21 cellular contexts compared by ENCODE assay signal in the genomic region with DNA sequence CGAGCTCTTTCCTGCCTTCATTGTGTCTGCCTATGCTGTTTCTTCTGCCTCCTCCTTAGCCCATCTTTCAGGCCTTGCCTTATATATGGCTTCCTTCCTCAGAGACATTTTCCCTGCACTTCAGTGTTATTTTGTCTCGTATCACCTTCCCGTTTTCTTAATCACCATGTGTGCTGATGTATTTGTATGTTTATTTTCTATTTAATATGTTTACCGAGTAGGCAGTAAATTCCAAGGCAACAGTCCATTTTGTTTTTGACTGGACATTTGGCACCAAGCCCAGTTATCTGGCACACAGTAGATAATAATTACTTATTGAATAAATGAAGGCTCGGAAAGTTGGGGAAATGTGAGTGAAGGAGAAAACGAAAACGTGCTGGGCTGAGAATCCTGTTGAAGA. TPM values are rescaled to one million over a fixed set of nuclear protein-coding genes. Genes with fewer than 3 reads are reported as not detected.
DNase-seq lines count a peak whose midpoint lies in the region; ATAC-seq and TF ChIP-seq lines count a peak whose summit lies in the region.
"Had no signal": no experiment of that assay in that cellular context is flagged by ENCODE, and none has a peak within 500 bp of the region (broad histone marks: within the 10 kb centered on the region; RNA-seq: fewer than 3 reads in every experiment).

No MANE protein-coding gene starts in this region.

- H3K4me3 ChIP-seq in body of pancreas (no peak overlapping the region), neural progenitor cell (no peak overlapping the region)
- H3K4me3 ChIP-seq: esophagus muscularis mucosa, left lung, thyroid gland had no signal

- no peak overlapping the region for H3T11ph ChIP-seq in H9 (ENCODE audit: low read length)

- no peaks in the 10 kb centered on the region for H3K27me3 ChIP-seq in H9 (ENCODE audit: insufficient read depth, low read length)
- H3K27me3 ChIP-seq in body of pancreas = no peaks in the 10 kb centered on the region
- H3K27me3 ChIP-seq in neural progenitor cell = no peaks in the 10 kb centered on the region
- H3K27me3 ChIP-seq: esophagus muscularis mucosa, left lung, thyroid gland had no signal

- no peak overlapping the region for H3K4me3 Mint-ChIP-seq in H9
- H3K4me3 Mint-ChIP-seq in neural crest cell = peak overlapping the region; percentile 61
- H3K4me3 Mint-ChIP-seq in stimulated activated memory B cell treated with anti-CD40 and anti-IgM and Interleukin-4, amounts not matched to agents 10 μg/mL and 1 μg/mL and 100 μg/mL, for 72 hours = no peak overlapping the region
- H3K4me3 Mint-ChIP-seq in neural progenitor cell = no peak overlapping the region
- H3K4me3 Mint-ChIP-seq: activated CD4-positive, alpha-beta T cell treated with anti-CD3 and anti-CD28 coated beads for 36 hours had no signal

- no peak overlapping the region for H4K91ac ChIP-seq in H9 (ENCODE audit: insufficient read length, low read depth, low read length)

- H3K9me3 ChIP-seq in H9 (ENCODE audit: control insufficient read depth, low read depth, low read length) (no peaks in the 10 kb centered on the region), body of pancreas (no peaks in the 10 kb centered on the region), neural progenitor cell (ENCODE audit: low read depth) (no peaks in the 10 kb centered on the region)
- H3K9me3 ChIP-seq: Caco-2, esophagus muscularis mucosa, left lung, thyroid gland had no signal

- H3K4me1 Mint-ChIP-seq in H9 = peaks cover 13 to 14% of the 10 kb centered on the region in 2 experiments
- H3K4me1 Mint-ChIP-seq in neural crest cell = peaks cover 23% of the 10 kb centered on the region
- peaks cover 14% of the 10 kb centered on the region for H3K4me1 Mint-ChIP-seq in stimulated activated memory B cell treated with anti-CD40 and anti-IgM and Interleukin-4, amounts not matched to agents 10 μg/mL and 1 μg/mL and 100 μg/mL, for 72 hours
- H3K4me1 Mint-ChIP-seq in neural progenitor cell = peaks cover 20% of the 10 kb centered on the region

- DNase-seq in H9 (no peak), NCI-H2227 (lab: John Stamatoyannopoulos, UW; ENCODE audit: unreplicated experiment) (peak; percentile 52), body of pancreas (peak in 3 of 4 donors; percentile 32 to 36 (median 35)), neural crest cell (ENCODE audit: low read depth, low spot score) (no peak), NCI-H2081 treated with DMSO at 0.1 percent for 48 hours (lab: John Stamatoyannopoulos, UW) (no peak), neural progenitor cell (ENCODE audit: low spot score) (no peak)
- DNase-seq: activated CD4-positive, alpha-beta T cell treated with anti-CD3 and anti-CD28 coated beads for 36 hours; amniotic stem cell; Caco-2; central memory CD4-positive, alpha-beta T cell; EL; left lung; NCI-H1436; NCI-H345; nucleus accumbens; thyroid gland had no signal

- no peak for TF ChIP-seq POLR2A in body of pancreas (IDR thresholded peaks at IDR 0.05)

- H3K9ac ChIP-seq in H9 (ENCODE audit: extremely low read depth, insufficient read length, low read length) (no peak overlapping the region), neural progenitor cell (no peak overlapping the region)

- no peaks in the 10 kb centered on the region for H3K27me3 Mint-ChIP-seq in H9 (ENCODE audit: low read depth)
- no peaks in the 10 kb centered on the region for H3K27me3 Mint-ChIP-seq in neural crest cell (ENCODE audit: low read depth)
- no peaks in the 10 kb centered on the region for H3K27me3 Mint-ChIP-seq in stimulated activated memory B cell treated with anti-CD40 and anti-IgM and Interleukin-4, amounts not matched to agents 10 μg/mL and 1 μg/mL and 100 μg/mL, for 72 hours
- H3K27me3 Mint-ChIP-seq in neural progenitor cell (ENCODE audit: insufficient read depth, low read depth) = peaks cover 4% of the 10 kb centered on the region
- H3K27me3 Mint-ChIP-seq: activated CD4-positive, alpha-beta T cell treated with anti-CD3 and anti-CD28 coated beads for 36 hours had no signal

- no peak overlapping the region for H3K4me2 ChIP-seq in H9 (ENCODE audit: insufficient read depth, insufficient read length, low read length)
- H3K4me2 ChIP-seq in neural progenitor cell = no peak overlapping the region

- H3K36me3 Mint-ChIP-seq in H9 (ENCODE audit: insufficient read depth in 1 of 3, low read depth in 3 of 3) (peaks cover 0 to 7% (median 2%) of the 10 kb centered on the region in 3 experiments; a peak in 4 of 7 replicates), neural crest cell (ENCODE audit: low read depth) (no peaks in the 10 kb centered on the region), neural progenitor cell (no peaks in the 10 kb centered on the region)
- no peaks in the 10 kb centered on the region for H3K36me3 Mint-ChIP-seq in stimulated activated memory B cell treated with anti-CD40 and anti-IgM and Interleukin-4, amounts not matched to agents 10 μg/mL and 1 μg/mL and 100 μg/mL, for 72 hours

- H3K27ac Mint-ChIP-seq in H9 (peak overlapping the region in 2 of 3 experiments; percentile 50 to 59; a peak in 3 of 7 replicates), neural crest cell (ENCODE audit: unreplicated experiment) (no peak overlapping the region), neural progenitor cell (no peak overlapping the region)
- H3K27ac Mint-ChIP-seq in stimulated activated memory B cell treated with anti-CD40 and anti-IgM and Interleukin-4, amounts not matched to agents 10 μg/mL and 1 μg/mL and 100 μg/mL, for 72 hours = no peak overlapping the region
- H3K27ac Mint-ChIP-seq: activated CD4-positive, alpha-beta T cell treated with anti-CD3 and anti-CD28 coated beads for 36 hours had no signal

- WGBS in H9 (ENCODE audit: extremely low coverage, insufficient read length, low lambda C conversion rate) = 100% methylated on average over 2 of the region's 7 CpGs
- 20 to 27% methylated on average over 7 of the region's 7 CpGs for WGBS in body of pancreas, 2 donors

- ATAC-seq in body of pancreas (no peak), HG03045 (IDR thresholded peaks at IDR 0.05; ENCODE audit: unreplicated experiment) (no peak)
- ATAC-seq in stimulated activated memory B cell treated with anti-CD40 and anti-IgM and Interleukin-4, amounts not matched to agents 10 μg/mL and 1 μg/mL and 100 μg/mL, for 72 hours = no peak
- ATAC-seq: activated CD4-positive, alpha-beta T cell treated with anti-CD3 and anti-CD28 coated beads for 36 hours; left lung; SK-N-SH treated with all-trans-retinoic acid at 6 μM for 48 hours had no signal

- H3K79me2 ChIP-seq in H9 (ENCODE audit: insufficient read depth, low read length) (no peaks in the 10 kb centered on the region), neural progenitor cell (ENCODE audit: low read depth) (no peaks in the 10 kb centered on the region)

- H3K23ac ChIP-seq in H9 (ENCODE audit: insufficient read length, low read depth, low read length) = no peak overlapping the region

- H2BK120ac ChIP-seq in H9 (ENCODE audit: low read depth, low read length, poor library complexity, severe bottlenecking) = no peak overlapping the region

- H3K36me3 ChIP-seq in body of pancreas (replicated peaks in 1 of 2; ENCODE audit: insufficient read depth in 1 of 2, low read depth in 2 of 2) = no peaks in the 10 kb centered on the region
- no peaks in the 10 kb centered on the region for H3K36me3 ChIP-seq in neural progenitor cell
- H3K36me3 ChIP-seq: esophagus muscularis mucosa, left lung, thyroid gland had no signal

- no peaks in the 10 kb centered on the region for H4K20me1 ChIP-seq in H9 (ENCODE audit: control insufficient read depth, insufficient read depth, insufficient read length)
- H4K20me1 ChIP-seq in neural progenitor cell (ENCODE audit: low read depth) = no peaks in the 10 kb centered on the region

- no peak overlapping the region for H2BK5ac ChIP-seq in H9 (ENCODE audit: insufficient read length, low read length)

- H2AK5ac ChIP-seq in H9 (ENCODE audit: insufficient read length, low read length) = no peak overlapping the region

- no peak overlapping the region for H2BK15ac ChIP-seq in H9 (ENCODE audit: low read depth, low read length)

- no peak overlapping the region for H3K14ac ChIP-seq in H9 (ENCODE audit: insufficient read depth, low read length)

- no peaks in the 10 kb centered on the region for H3K79me1 ChIP-seq in H9 (ENCODE audit: insufficient read depth, low read depth, low read length, poor library complexity, severe bottlenecking)

- H3K27ac ChIP-seq in H9 (ENCODE audit: insufficient read length, low read depth, low read length) (no peak overlapping the region), body of pancreas (peak overlapping the region in 2 of 4 donors; percentile 42 to 52), neural progenitor cell (no peak overlapping the region)
- H3K27ac ChIP-seq: esophagus muscularis mucosa, left lung, RWPE1, thyroid gland had no signal

- no peak overlapping the region for H2BK20ac ChIP-seq in H9 (ENCODE audit: low read depth, low read length, poor library complexity, severe bottlenecking)

- H3K4ac ChIP-seq in H9 (ENCODE audit: low read depth, low read length) = no peak overlapping the region

- intact Hi-C loops in body of pancreas (cut with DNase I) = no loop called here

- H2AFZ ChIP-seq in H9 (ENCODE audit: low read length) (no peak overlapping the region), neural progenitor cell (replicated peaks) (no peak overlapping the region)

- H4K8ac ChIP-seq in H9 (replicated peaks; ENCODE audit: insufficient read length, low read depth, low read length) = no peak overlapping the region

- H4K5ac ChIP-seq in H9 (ENCODE audit: insufficient read length, low read depth, low read length) = no peak overlapping the region

- peaks cover 10% of the 10 kb centered on the region for H3K23me2 ChIP-seq in H9 (ENCODE audit: insufficient read length, low read depth, low read length, poor library complexity, severe bottlenecking)

- TF ChIP-seq CTCF in H9 (conservative IDR thresholded peaks at IDR 0.05) (no peak), body of pancreas (IDR thresholded peaks at IDR 0.05) (no peak), neural crest cell (conservative IDR thresholded peaks at IDR 0.05) (no peak), neural progenitor cell (IDR thresholded peaks at IDR 0.05) (no peak)

- H3K18ac ChIP-seq in H9 (ENCODE audit: insufficient read length, low read depth, low read length) = no peak overlapping the region

- H3K9me3 Mint-ChIP-seq in H9 (no peaks in the 10 kb centered on the region), neural crest cell (no peaks in the 10 kb centered on the region), neural progenitor cell (no peaks in the 10 kb centered on the region)
- H3K9me3 Mint-ChIP-seq in stimulated activated memory B cell treated with anti-CD40 and anti-IgM and Interleukin-4, amounts not matched to agents 10 μg/mL and 1 μg/mL and 100 μg/mL, for 72 hours = no peaks in the 10 kb centered on the region

- no peak overlapping the region for H2BK12ac ChIP-seq in H9 (ENCODE audit: insufficient read length, low read depth, low read length)

- peaks cover 21% of the 10 kb centered on the region for H3F3A ChIP-seq in neural progenitor cell (ENCODE audit: low read depth)

- no peak overlapping the region for H3K56ac ChIP-seq in H9 (ENCODE audit: insufficient read length, low read depth, low read length)

- H3K4me1 ChIP-seq in H9 (ENCODE audit: insufficient read depth, low read length) (no peaks in the 10 kb centered on the region; the same call in 1 of the 2 replicates), body of pancreas (peaks cover 23% of the 10 kb centered on the region), neural progenitor cell (peaks cover 11% of the 10 kb centered on the region)

RNA-seq across cellular contexts. Expression of gene POU6F1, which starts 4.6 kb away (rescaled TPM):
- total RNA-seq in H9 (2021) (12.0 and 13.3 TPM in 2 replicates), body of pancreas (1 to 10 TPM; 6.2 to 9.6 TPM), neural crest cell (7.7 and 9.3 TPM in 2 replicates), neural progenitor cell (ENCODE audit: low replicate concordance) (1.6 TPM in 2 replicates)

RNA-seq across cellular contexts. Expression of gene DAZAP2, which starts 16.2 kb away (rescaled TPM):
- total RNA-seq in H9 (2021) (23.6 and 25.8 TPM in 2 replicates), body of pancreas (10 to 100 TPM; 77.1 to 87.7 TPM), neural crest cell (70.0 and 80.4 TPM in 2 replicates), neural progenitor cell (ENCODE audit: low replicate concordance) (48.4 and 51.6 TPM in 2 replicates)

RNA-seq across cellular contexts. Expression of gene SMAGP, which starts 47.8 kb away (rescaled TPM):
- 11.3 and 12.4 TPM in 2 replicates for total RNA-seq in H9 (2021)
- 1 to 10 TPM; 7.0 to 8.6 TPM for total RNA-seq in body of pancreas
- total RNA-seq in neural crest cell = 0.82 and 1.6 TPM in 2 replicates
- total RNA-seq in neural progenitor cell (ENCODE audit: low replicate concordance) = 19.0 and 24.3 TPM in 2 replicates

RNA-seq across cellular contexts. Expression of gene TFCP2, which starts 49.5 kb away (rescaled TPM):
- total RNA-seq in H9 (2021) = 25.2 and 27.1 TPM in 2 replicates
- 1 to 10 TPM; 7.9 to 9.9 TPM for total RNA-seq in body of pancreas
- total RNA-seq in neural crest cell = 28.5 and 28.8 TPM in 2 replicates
- total RNA-seq in neural progenitor cell (ENCODE audit: low replicate concordance) = 19.4 and 28.8 TPM in 2 replicates

Comparison
In these comparisons a context has a peak if more than half of its experiments do, and no peak if none do; other contexts are left out.
1. DNase-seq: peak in NCI-H2227 (single experiment) and body of pancreas (3 of 4); none in H9 (single experiment), neural crest cell (single experiment), NCI-H2081 treated with DMSO at 0.1 percent for 48 hours (single experiment) and neural progenitor cell (single experiment).
2. H3K27ac Mint-ChIP-seq: peak in H9 (2 of 3); none in neural crest cell (single experiment), stimulated activated memory B cell treated with anti-CD40 and anti-IgM and Interleukin-4, amounts not matched to agents 10 μg/mL and 1 μg/mL and 100 μg/mL, for 72 hours (single experiment) and neural progenitor cell (single experiment).